In genomic region chr11:75689861-75690641, GRCh38 we compare ENCODE assay signal across 8 cellular contexts. TPM values are rescaled to one million over a fixed set of nuclear protein-coding genes. Genes with fewer than 3 reads are reported as not detected.
DNase-seq lines count a peak whose midpoint lies in the region; ATAC-seq, FAIRE-seq and TF ChIP-seq lines count a peak whose summit lies in the region.

No MANE protein-coding gene starts in this region.

- H3K9me3 Mint-ChIP-seq in effector memory CD8-positive, alpha-beta T cell = peaks cover 3 to 12% of the 10 kb centered on the region in 2 donors

- H3K27ac ChIP-seq in kidney (ENCODE audit: low read depth in 2 of 2, low read length in 2 of 2) = no peak overlapping the region

- no peak for TF ChIP-seq CTCF in GM13976 (IDR thresholded peaks at IDR 0.05; ENCODE audit: borderline replicate concordance, control extremely low read depth, extremely low read depth, insufficient read depth, missing control alignments)
- no peak for TF ChIP-seq CTCF in kidney (IDR thresholded peaks at IDR 0.05; ENCODE audit: borderline replicate concordance, extremely low read depth, insufficient read depth)

- H3K27ac Mint-ChIP-seq in effector memory CD8-positive, alpha-beta T cell = no peak overlapping the region

- no peaks in the 10 kb centered on the region for H3K4me1 Mint-ChIP-seq in effector memory CD8-positive, alpha-beta T cell (ENCODE audit: low read depth in 2 of 2)

- no peaks in the 10 kb centered on the region for H3K4me1 ChIP-seq in kidney (ENCODE audit: control insufficient read depth in 1 of 2, insufficient read depth in 1 of 2, low read depth in 1 of 2, low read length in 2 of 2)

- no peak overlapping the region for H3K4me3 ChIP-seq in kidney (ENCODE audit: low read length in 2 of 2)

- intact Hi-C loops in kidney (cut with DNase I) = no loop called here

- no peaks in the 10 kb centered on the region for H3K36me3 ChIP-seq in kidney (ENCODE audit: control insufficient read depth in 1 of 2, insufficient read depth in 2 of 2, low read length in 2 of 2)

- peaks cover 74 to 98% of the 10 kb centered on the region in 2 donors for H3K27me3 Mint-ChIP-seq in effector memory CD8-positive, alpha-beta T cell

- no peak overlapping the region for H3K4me3 Mint-ChIP-seq in effector memory CD8-positive, alpha-beta T cell

- no peak overlapping the region for H3K9ac ChIP-seq in kidney (ENCODE audit: low read length in 2 of 2)

- no peaks in the 10 kb centered on the region for H3K9me3 ChIP-seq in kidney (ENCODE audit: control insufficient read depth in 1 of 2, low read length in 2 of 2)

- ATAC-seq in GM21360 (IDR thresholded peaks at IDR 0.05; ENCODE audit: unreplicated experiment) = peak; percentile 84
- peak; percentile 67 for ATAC-seq in HG03457 (IDR thresholded peaks at IDR 0.05; ENCODE audit: unreplicated experiment)
- ATAC-seq in effector memory CD8-positive, alpha-beta T cell (replicated peaks) = peak; percentile 19
- ATAC-seq in left lobe of liver = no peak

- H3K36me3 Mint-ChIP-seq in effector memory CD8-positive, alpha-beta T cell (ENCODE audit: insufficient read depth) = no peaks in the 10 kb centered on the region

- no peak for FAIRE-seq in kidney (lab: Jason Lieb, UNC)

- DNase-seq in GM13976 (ENCODE audit: low spot score) = peak; percentile 47
- no peak for DNase-seq in effector memory CD8-positive, alpha-beta T cell
- no peak for DNase-seq in NCI-H748 treated with DMSO at 0.1 percent for 48 hours (lab: John Stamatoyannopoulos, UW)
- DNase-seq in left lobe of liver (ENCODE audit: low spot score) = no peak
- no peak for DNase-seq in HK-2 (ENCODE audit: unreplicated experiment)
- no peak for DNase-seq in kidney

- in situ Hi-C loops in GM13976 (cut with MboI; ENCODE audit: low sequenced_read_pairs, unreplicated experiment) = no loop called here

RNA-seq across cellular contexts. Expression of gene MAP6, which starts 21.2 kb away (rescaled TPM):
- total RNA-seq in left lobe of liver = 0.33 TPM
- 7.7 TPM for total RNA-seq in kidney
- polyA plus RNA-seq in kidney (ENCODE audit: insufficient read depth, low read depth, low replicate concordance) = 21.3 TPM

RNA-seq across cellular contexts. Expression of gene MOGAT2, which starts 27.6 kb away (rescaled TPM):
- total RNA-seq in left lobe of liver (172 TPM), kidney (not detected)
- 1.1 TPM for polyA plus RNA-seq in kidney (ENCODE audit: insufficient read depth, low read depth, low replicate concordance)

Comparison
In these comparisons a context has a peak if more than half of its experiments do, and no peak if none do; other contexts are left out.
1. RNA of gene MOGAT2, which starts 27.6 kb away (total RNA-seq): 172 TPM in left lobe of liver (single experiment); not detected in kidney (single experiment); every median in the first group is over 100 times any median in the second.